In the genomic region with DNA sequence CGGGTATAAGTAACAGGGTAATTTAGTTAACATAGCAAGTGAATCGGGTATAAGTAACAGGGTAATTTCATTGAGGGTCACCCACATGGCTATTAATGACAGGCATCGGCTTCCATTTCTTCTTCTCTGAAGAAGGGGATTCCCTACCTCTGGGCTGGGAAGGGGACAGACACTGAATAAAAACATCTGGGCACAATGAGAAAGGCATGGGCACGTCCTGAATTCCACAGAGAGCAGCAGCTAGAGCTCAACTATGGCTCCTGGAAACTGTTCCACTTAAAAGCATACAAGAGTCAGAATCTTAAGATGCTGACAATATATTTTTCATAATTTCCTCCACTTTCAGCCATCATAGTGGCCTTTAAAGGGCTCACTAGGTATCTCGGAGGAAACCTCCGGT, we compare ENCODE assay signal across 27 cellular contexts. TPM values are rescaled to one million over a fixed set of nuclear protein-coding genes. Genes with fewer than 3 reads are reported as not detected.
DNase-seq lines count a peak whose midpoint lies in the region; ATAC-seq, FAIRE-seq and TF ChIP-seq lines count a peak whose summit lies in the region.
"Had no signal": no experiment of that assay in that cellular context is flagged by ENCODE, and none has a peak within 500 bp of the region (broad histone marks: within the 10 kb centered on the region; RNA-seq: fewer than 3 reads in every experiment).

No MANE protein-coding gene starts in this region.

- CTCF ChIA-PET in CD4-positive, alpha-beta memory T cell (lab: Charles Lee; ENCODE audit: partially characterized antibody): interaction anchor here (1.8 kb wide), 1 partner anchor 19 kb away, joined by 7 read pairs; no protein-coding TSS in a partner anchor

- H4K20me1 ChIP-seq in BLaER1: no peaks in the 10 kb centered on the region

- FAIRE-seq in HTR-8/SVneo (lab: Jason Lieb, UNC): no peak
- FAIRE-seq: G401.6 had no signal

- H3K27me3 ChIP-seq in BLaER1: no peaks in the 10 kb centered on the region
- H3K27me3 ChIP-seq in CD4-positive, alpha-beta memory T cell (ENCODE audit: insufficient read depth, low read length): no peaks in the 10 kb centered on the region
- H3K27me3 ChIP-seq: BE2C, colonic mucosa had no signal

- POLR2A ChIA-PET in CD4-positive, alpha-beta memory T cell (lab: Charles Lee; ENCODE audit: partially characterized antibody): no interaction called here

- no peak for DNase-seq in CD4-positive, alpha-beta memory T cell
- DNase-seq in natural killer cell (no peak), cerebellar cortex (ENCODE audit: low spot score) (no peak), posterior cingulate gyrus (no peak), HTR-8/SVneo (ENCODE audit: insufficient read length, low spot score) (no peak)
- no peak for DNase-seq in activated T-cell treated with anti-CD3 and anti-CD28 coated beads, Interleukin-2, amount 50 U/mL, for 1 hour
- DNase-seq: activated CD4-positive, alpha-beta T cell treated with anti-CD3 and anti-CD28 coated beads for 4 hours; aorta; BE2C; Caco-2; colonic mucosa; effector CD8-positive, alpha-beta T cell; H7; Kasumi-1; MV-4-11; NCI-H1436; NCI-H2107; NCI-H345; SHP77 had no signal

- H3K9me3 Mint-ChIP-seq in CD4-positive, alpha-beta memory T cell: no peaks in the 10 kb centered on the region
- no peaks in the 10 kb centered on the region for H3K9me3 Mint-ChIP-seq in activated T-helper 17 cell treated with anti-CD3 and anti-CD28 coated beads, Interleukin-2, amount 50 U/mL, for 72 hours
- H3K9me3 Mint-ChIP-seq in natural killer cell: no peaks in the 10 kb centered on the region
- H3K9me3 Mint-ChIP-seq: activated naive CD4-positive, alpha-beta T cell treated with anti-CD3 and anti-CD28 coated beads, Interleukin-2, amount 50 U/mL, for 72 hours; activated T-helper 2 cell treated with anti-CD3 and anti-CD28 coated beads, Interferon-gamma antibody, Interleukin-2, Interleukin-4, amounts not matched to agents 10 μg/mL and 5 μg/mL and 100 μg/mL, durations not matched to agents 14 hours and 24 hours and 36 hours; stimulated activated effector memory CD8-positive, alpha-beta T cell treated with anti-CD3 and anti-CD28 coated beads, Interleukin-12 subunit alpha, Interleukin-12 subunit beta, amount 100 ng/mL, for 72 hours; type B pancreatic cell had no signal

- peaks cover 63% of the 10 kb centered on the region for H3K4me1 ChIP-seq in BLaER1
- H3K4me1 ChIP-seq in CD4-positive, alpha-beta memory T cell (ENCODE audit: insufficient read depth, low read length): peaks cover 29% of the 10 kb centered on the region
- H3K4me1 ChIP-seq: BE2C, Caco-2, colonic mucosa had no signal

- intact Hi-C loops in CD4-positive, alpha-beta memory T cell (cut with micrococcal nuclease): loop anchor here (2.0 to 10.0 kb wide), 2 partner anchors 229 to 431 kb away; a partner anchor contains a TSS
- intact Hi-C loops in natural killer cell (cut with micrococcal nuclease) (no loop called here), posterior cingulate gyrus (cut with DNase I) (no loop called here)

- no peak for ATAC-seq in activated T-helper 17 cell treated with anti-CD3 and anti-CD28 coated beads, Interleukin-2, amount 50 U/mL, for 72 hours (replicated peaks)
- ATAC-seq in natural killer cell: no peak
- ATAC-seq: activated naive CD4-positive, alpha-beta T cell treated with anti-CD3 and anti-CD28 coated beads, Interleukin-2, amount 50 U/mL, for 72 hours; stimulated activated effector memory CD8-positive, alpha-beta T cell treated with anti-CD3 and anti-CD28 coated beads, Interleukin-12 subunit alpha, Interleukin-12 subunit beta, amount 100 ng/mL, for 72 hours had no signal

- H3K36me3 Mint-ChIP-seq in CD4-positive, alpha-beta memory T cell: no peaks in the 10 kb centered on the region
- H3K36me3 Mint-ChIP-seq in activated T-helper 17 cell treated with anti-CD3 and anti-CD28 coated beads, Interleukin-2, amount 50 U/mL, for 72 hours (ENCODE audit: low read depth): no peaks in the 10 kb centered on the region
- H3K36me3 Mint-ChIP-seq in natural killer cell: no peaks in the 10 kb centered on the region
- H3K36me3 Mint-ChIP-seq: activated naive CD4-positive, alpha-beta T cell treated with anti-CD3 and anti-CD28 coated beads, Interleukin-2, amount 50 U/mL, for 72 hours; type B pancreatic cell had no signal

- peak overlapping the region in 1 of 8 donors; percentile 55 for H3K4me3 Mint-ChIP-seq in CD4-positive, alpha-beta memory T cell
- no peak overlapping the region for H3K4me3 Mint-ChIP-seq in activated T-helper 17 cell treated with anti-CD3 and anti-CD28 coated beads, Interleukin-2, amount 50 U/mL, for 72 hours
- H3K4me3 Mint-ChIP-seq in natural killer cell: no peak overlapping the region
- H3K4me3 Mint-ChIP-seq: stimulated activated effector memory CD8-positive, alpha-beta T cell treated with anti-CD3 and anti-CD28 coated beads, Interleukin-12 subunit alpha, Interleukin-12 subunit beta, amount 100 ng/mL, for 72 hours; type B pancreatic cell had no signal

- no peak for TF ChIP-seq CTCF in natural killer cell (IDR thresholded peaks at IDR 0.05)

- H3K9ac ChIP-seq in BLaER1: no peak overlapping the region

- H3K9me3 ChIP-seq in BLaER1: peaks cover 14% of the 10 kb centered on the region
- no peaks in the 10 kb centered on the region for H3K9me3 ChIP-seq in CD4-positive, alpha-beta memory T cell (ENCODE audit: control insufficient read depth in 1 of 2, low read length in 2 of 2)
- H3K9me3 ChIP-seq: BE2C, Caco-2, colonic mucosa had no signal

- peaks cover 23 to 40% (median 33%) of the 10 kb centered on the region in 4 donors for H3K4me1 Mint-ChIP-seq in CD4-positive, alpha-beta memory T cell
- peaks cover 21% of the 10 kb centered on the region for H3K4me1 Mint-ChIP-seq in activated T-helper 17 cell treated with anti-CD3 and anti-CD28 coated beads, Interleukin-2, amount 50 U/mL, for 72 hours
- peaks cover 16 to 28% of the 10 kb centered on the region in 2 donors for H3K4me1 Mint-ChIP-seq in natural killer cell

- H3K36me3 ChIP-seq in BLaER1: no peaks in the 10 kb centered on the region; the same call in 1 of the 2 replicates
- no peaks in the 10 kb centered on the region for H3K36me3 ChIP-seq in CD4-positive, alpha-beta memory T cell (ENCODE audit: insufficient read depth, low read length)
- H3K36me3 ChIP-seq: BE2C, colonic mucosa had no signal

- H3K27ac Mint-ChIP-seq in CD4-positive, alpha-beta memory T cell: peak overlapping the region; percentile 43 to 98 (median 95)
- H3K27ac Mint-ChIP-seq in activated T-helper 17 cell treated with anti-CD3 and anti-CD28 coated beads, Interleukin-2, amount 50 U/mL, for 72 hours: peak overlapping the region; percentile 50
- H3K27ac Mint-ChIP-seq in natural killer cell: peak overlapping the region; percentile 21 to 75
- H3K27ac Mint-ChIP-seq: activated T-helper 2 cell treated with anti-CD3 and anti-CD28 coated beads, Interferon-gamma antibody, Interleukin-2, Interleukin-4, amounts not matched to agents 10 μg/mL and 5 μg/mL and 100 μg/mL, durations not matched to agents 14 hours and 24 hours and 36 hours; stimulated activated effector memory CD8-positive, alpha-beta T cell treated with anti-CD3 and anti-CD28 coated beads, Interleukin-12 subunit alpha, Interleukin-12 subunit beta, amount 100 ng/mL, for 72 hours; type B pancreatic cell had no signal

- no peaks in the 10 kb centered on the region for H3K27me3 Mint-ChIP-seq in CD4-positive, alpha-beta memory T cell
- no peaks in the 10 kb centered on the region for H3K27me3 Mint-ChIP-seq in activated T-helper 17 cell treated with anti-CD3 and anti-CD28 coated beads, Interleukin-2, amount 50 U/mL, for 72 hours
- H3K27me3 Mint-ChIP-seq in natural killer cell (ENCODE audit: low read depth in 2 of 2): no peaks in the 10 kb centered on the region
- H3K27me3 Mint-ChIP-seq: type B pancreatic cell had no signal

- H3K4me2 ChIP-seq in BLaER1: peak overlapping the region; percentile 18

- H3K4me3 ChIP-seq in BLaER1: no peak overlapping the region
- no peak overlapping the region for H3K4me3 ChIP-seq in CD4-positive, alpha-beta memory T cell (ENCODE audit: low read length in 2 of 2)
- H3K4me3 ChIP-seq: colonic mucosa had no signal

- H3K27ac ChIP-seq in BLaER1: peak overlapping the region; percentile 94
- no peak overlapping the region for H3K27ac ChIP-seq in CD4-positive, alpha-beta memory T cell (ENCODE audit: low read depth, low read length)
- H3K27ac ChIP-seq: colonic mucosa, epithelial cell of prostate had no signal

RNA-seq across cellular contexts. Expression of a gene that starts 51.8 kb away (rescaled TPM):
- total RNA-seq in CD4-positive, alpha-beta memory T cell: 10 to 100 TPM; 18.1 to 22.1 TPM
- 10 to 100 TPM; 40.1 to 59.1 TPM for polyA plus RNA-seq in CD4-positive, alpha-beta memory T cell
- total RNA-seq in activated T-helper 17 cell treated with anti-CD3 and anti-CD28 coated beads, Interleukin-2, amount 50 U/mL, for 72 hours: 10 to 100 TPM in 1 of 2 donors, 1 to 10 TPM in 1; 8.0 to 12.8 TPM
- total RNA-seq in natural killer cell: 10 to 100 TPM; 13.4 to 15.8 (median 14.9) TPM
